ENCODE assay signal across 17 cellular contexts in the genomic region with DNA sequence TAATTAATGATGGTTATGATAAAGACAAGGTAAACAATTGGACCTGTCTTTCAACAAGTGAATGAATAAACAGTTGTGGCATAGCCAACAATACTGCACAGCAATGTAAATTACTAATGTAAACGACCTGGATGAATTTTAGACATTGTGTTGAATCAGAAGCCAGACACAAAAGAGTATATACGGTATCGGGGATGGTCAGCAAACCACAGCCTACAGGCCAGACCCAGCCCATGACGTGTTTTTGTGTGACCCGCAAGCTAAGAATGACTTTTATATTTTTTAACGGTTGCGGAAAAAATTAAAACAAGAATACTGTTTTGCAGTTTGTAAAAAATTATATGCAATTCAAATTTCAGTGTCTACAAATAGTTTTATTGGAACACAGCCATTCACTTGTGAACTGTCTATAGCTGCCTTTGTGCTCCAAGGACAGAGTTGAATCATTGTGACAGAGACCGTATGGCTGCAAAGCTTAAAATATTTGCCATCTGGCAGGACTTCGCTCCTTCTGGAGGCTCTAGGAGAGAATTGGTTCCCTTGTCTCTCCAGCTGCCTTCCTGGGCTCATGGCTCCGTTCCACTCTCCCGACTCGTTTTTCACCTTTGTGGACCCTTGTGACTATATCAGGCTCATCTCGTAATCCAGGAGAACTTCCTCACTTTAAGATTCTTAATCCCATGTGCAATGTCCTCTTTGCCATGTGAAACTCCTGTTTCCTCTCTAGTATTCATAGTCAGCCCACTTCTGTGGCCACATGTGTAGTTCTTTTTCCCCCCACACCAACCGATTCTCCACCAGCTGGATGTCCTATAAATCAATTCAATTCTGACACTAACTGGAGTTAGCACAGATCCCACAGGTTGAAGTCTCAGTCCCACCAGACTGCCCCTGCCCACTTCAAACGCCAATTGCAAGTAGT.
DNase-seq lines count a peak whose midpoint lies in the region; ATAC-seq lines count a peak whose summit lies in the region.
"Had no signal": no experiment of that assay in that cellular context is flagged by ENCODE, and none has a peak within 500 bp of the region (broad histone marks: within the 10 kb centered on the region; RNA-seq: fewer than 3 reads in every experiment).

No MANE protein-coding gene starts in this region.

- ATAC-seq in left ventricle myocardium superior, result peak; percentile 83
- ATAC-seq in stimulated activated memory B cell treated with anti-CD40 and anti-IgM and Interleukin-4, amounts not matched to agents 10 μg/mL and 1 μg/mL and 100 μg/mL, for 72 hours, result no peak
- ATAC-seq: activated CD8-positive, alpha-beta T cell treated with anti-CD3 and anti-CD28 coated beads for 36 hours; activated naive CD8-positive, alpha-beta T cell treated with anti-CD3 and anti-CD28 coated beads, Interleukin-2, amount 50 U/mL, for 24 hours had no signal

- intact Hi-C loops in left ventricle myocardium superior (cut with micrococcal nuclease), result no loop called here

- no peak overlapping the region for H3K27ac Mint-ChIP-seq in stimulated activated memory B cell treated with anti-CD40 and anti-IgM and Interleukin-4, amounts not matched to agents 10 μg/mL and 1 μg/mL and 100 μg/mL, for 72 hours
- H3K27ac Mint-ChIP-seq: activated B cell treated with CpG ODN at 0.5 μM for 24 hours; activated CD8-positive, alpha-beta T cell treated with anti-CD3 and anti-CD28 coated beads for 36 hours; activated naive CD8-positive, alpha-beta T cell treated with anti-CD3 and anti-CD28 coated beads, Interleukin-2, amount 50 U/mL, for 24 hours; immature natural killer cell had no signal

- in situ Hi-C loops in G401 (cut with HindIII; ENCODE audit: low sequenced_read_pairs), result no loop called here

- no peak overlapping the region for H3K4me3 Mint-ChIP-seq in stimulated activated memory B cell treated with anti-CD40 and anti-IgM and Interleukin-4, amounts not matched to agents 10 μg/mL and 1 μg/mL and 100 μg/mL, for 72 hours
- H3K4me3 Mint-ChIP-seq: activated B cell treated with CpG ODN at 0.5 μM for 24 hours; activated CD8-positive, alpha-beta T cell treated with anti-CD3 and anti-CD28 coated beads for 36 hours; activated naive CD8-positive, alpha-beta T cell treated with anti-CD3 and anti-CD28 coated beads, Interleukin-2, amount 50 U/mL, for 24 hours; immature natural killer cell had no signal

- H3K9me3 Mint-ChIP-seq in stimulated activated memory B cell treated with anti-CD40 and anti-IgM and Interleukin-4, amounts not matched to agents 10 μg/mL and 1 μg/mL and 100 μg/mL, for 72 hours, result no peaks in the 10 kb centered on the region
- H3K9me3 Mint-ChIP-seq: activated B cell treated with CpG ODN at 0.5 μM for 24 hours; activated CD8-positive, alpha-beta T cell treated with anti-CD3 and anti-CD28 coated beads for 36 hours; activated naive CD8-positive, alpha-beta T cell treated with anti-CD3 and anti-CD28 coated beads, Interleukin-2, amount 50 U/mL, for 24 hours; immature natural killer cell had no signal

- H3K27me3 Mint-ChIP-seq in stimulated activated memory B cell treated with anti-CD40 and anti-IgM and Interleukin-4, amounts not matched to agents 10 μg/mL and 1 μg/mL and 100 μg/mL, for 72 hours, result peaks cover 43% of the 10 kb centered on the region
- H3K27me3 Mint-ChIP-seq: activated CD8-positive, alpha-beta T cell treated with anti-CD3 and anti-CD28 coated beads for 36 hours; activated naive CD8-positive, alpha-beta T cell treated with anti-CD3 and anti-CD28 coated beads, Interleukin-2, amount 50 U/mL, for 24 hours had no signal

- DNase-seq in Ammon's horn (ENCODE audit: low spot score), result peak; percentile 47
- DNase-seq in G401 (ENCODE audit: low spot score), result peak; percentile 96
- peak; percentile 38 for DNase-seq in RPMI7951 (ENCODE audit: low read depth)
- DNase-seq in left ventricle myocardium superior, result peak; percentile 33
- no peak for DNase-seq in activated CD8-positive, alpha-beta memory T cell treated with anti-CD3 and anti-CD28 coated beads, Interleukin-2, amount 50 U/mL, for 48 hours
- no peak for DNase-seq in NCI-H1930 (lab: John Stamatoyannopoulos, UW)
- no peak for DNase-seq in activated naive CD4-positive, alpha-beta T cell treated with anti-CD3 and anti-CD28 coated beads, Interleukin-2, amount 50 U/mL, for 16 hours
- DNase-seq: activated B cell treated with CpG ODN at 0.5 μM for 24 hours; activated CD8-positive, alpha-beta T cell treated with anti-CD3 and anti-CD28 coated beads for 36 hours; activated naive CD8-positive, alpha-beta T cell treated with anti-CD3 and anti-CD28 coated beads, Interleukin-2, amount 50 U/mL, for 24 hours; COR-L47; effector CD4-positive, alpha-beta T cell; immature natural killer cell; Kasumi-1; mesendoderm; NCI-H1436 treated with DMSO at 0.1 percent for 48 hours had no signal

- peaks cover 4% of the 10 kb centered on the region for H3K36me3 Mint-ChIP-seq in stimulated activated memory B cell treated with anti-CD40 and anti-IgM and Interleukin-4, amounts not matched to agents 10 μg/mL and 1 μg/mL and 100 μg/mL, for 72 hours

- H3K4me1 Mint-ChIP-seq in stimulated activated memory B cell treated with anti-CD40 and anti-IgM and Interleukin-4, amounts not matched to agents 10 μg/mL and 1 μg/mL and 100 μg/mL, for 72 hours, result peaks cover 17% of the 10 kb centered on the region
- H3K4me1 Mint-ChIP-seq: immature natural killer cell had no signal

Comparison
In these comparisons a context has a peak if more than half of its experiments do, and no peak if none do; other contexts are left out.
1. DNase-seq: peak in Ammon's horn (single experiment), G401 (single experiment), RPMI7951 (single experiment) and left ventricle myocardium superior (single experiment); none in activated CD8-positive, alpha-beta memory T cell treated with anti-CD3 and anti-CD28 coated beads, Interleukin-2, amount 50 U/mL, for 48 hours (single experiment), NCI-H1930 (0 of 2) and activated naive CD4-positive, alpha-beta T cell treated with anti-CD3 and anti-CD28 coated beads, Interleukin-2, amount 50 U/mL, for 16 hours (single experiment).